In the genomic region with DNA sequence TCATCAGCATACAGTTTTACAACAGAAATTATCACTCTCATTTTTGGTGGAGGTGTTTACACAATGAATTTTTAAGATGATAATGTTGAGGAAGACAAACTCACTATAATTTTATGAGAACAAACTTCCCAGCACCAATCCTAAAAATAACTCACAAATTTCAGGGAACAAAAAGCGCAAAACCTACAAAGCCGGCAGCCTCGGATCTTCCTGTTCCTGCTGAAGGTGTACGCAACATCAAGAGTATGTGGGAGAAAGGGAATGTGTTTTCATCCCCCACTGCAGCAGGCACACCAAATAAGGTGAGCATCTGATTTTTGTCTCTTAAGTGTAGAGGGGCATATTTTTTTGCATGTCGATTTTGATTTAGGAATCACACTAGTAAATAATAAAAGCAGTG, we compare ENCODE assay signal across 28 cellular contexts.
"Had no signal": no experiment of that assay in that cellular context is flagged by ENCODE, and none has a peak within 500 bp of the region (broad histone marks: within the 10 kb centered on the region; RNA-seq: fewer than 3 reads in every experiment).

No MANE protein-coding gene starts in this region.

- H3K27me3 ChIP-seq: adrenal gland, body of pancreas, Peyer's patch, SJCRH30 had no signal

- H3K4me1 Mint-ChIP-seq: activated naive CD4-positive, alpha-beta T cell treated with anti-CD3 and anti-CD28 coated beads, Interleukin-2, amount 10 ng/mL, durations not matched to agents 7 days and 5 days; activated naive CD8-positive, alpha-beta T cell treated with anti-CD3 and anti-CD28 coated beads, Interleukin-2, amount 10 ng/mL, durations not matched to agents 7 days and 5 days; T-cell had no signal

- H3K27ac Mint-ChIP-seq: activated CD8-positive, alpha-beta T cell treated with anti-CD3 and anti-CD28 coated beads for 36 hours; activated naive CD4-positive, alpha-beta T cell treated with anti-CD3 and anti-CD28 coated beads, Interleukin-2, amount 10 ng/mL, durations not matched to agents 7 days and 5 days; activated naive CD8-positive, alpha-beta T cell treated with anti-CD3 and anti-CD28 coated beads, Interleukin-2, amount 10 ng/mL, durations not matched to agents 7 days and 5 days; activated T-cell treated with anti-CD3 and anti-CD28 coated beads, Interleukin-2, amount 50 U/mL, for 72 hours; activated T-helper 2 cell treated with anti-CD3 and anti-CD28 coated beads, Interferon-gamma antibody, Interleukin-2, Interleukin-4, amounts not matched to agents 10 μg/mL and 5 μg/mL and 100 μg/mL, durations not matched to agents 14 hours and 24 hours and 36 hours; T-cell had no signal

- H3K4me3 Mint-ChIP-seq: activated CD8-positive, alpha-beta T cell treated with anti-CD3 and anti-CD28 coated beads for 36 hours; activated naive CD4-positive, alpha-beta T cell treated with anti-CD3 and anti-CD28 coated beads, Interleukin-2, amount 10 ng/mL, durations not matched to agents 7 days and 5 days; activated naive CD8-positive, alpha-beta T cell treated with anti-CD3 and anti-CD28 coated beads, Interleukin-2, amount 10 ng/mL, durations not matched to agents 7 days and 5 days; activated T-cell treated with anti-CD3 and anti-CD28 coated beads, Interleukin-2, amount 50 U/mL, for 72 hours; T-cell had no signal

- H3K9me3 ChIP-seq: adrenal gland, body of pancreas, Peyer's patch, SJCRH30 had no signal

- H3K4me3 ChIP-seq: adrenal gland, body of pancreas, K562, Peyer's patch, SJCRH30 had no signal

- H3K4me1 ChIP-seq: adrenal gland, body of pancreas, Peyer's patch, SJCRH30 had no signal

- H3K9me3 Mint-ChIP-seq: activated CD8-positive, alpha-beta T cell treated with anti-CD3 and anti-CD28 coated beads for 36 hours; activated naive CD4-positive, alpha-beta T cell treated with anti-CD3 and anti-CD28 coated beads, Interleukin-2, amount 10 ng/mL, durations not matched to agents 7 days and 5 days; activated naive CD8-positive, alpha-beta T cell treated with anti-CD3 and anti-CD28 coated beads, Interleukin-2, amount 10 ng/mL, durations not matched to agents 7 days and 5 days; activated T-cell treated with anti-CD3 and anti-CD28 coated beads, Interleukin-2, amount 50 U/mL, for 72 hours; activated T-helper 2 cell treated with anti-CD3 and anti-CD28 coated beads, Interferon-gamma antibody, Interleukin-2, Interleukin-4, amounts not matched to agents 10 μg/mL and 5 μg/mL and 100 μg/mL, durations not matched to agents 14 hours and 24 hours and 36 hours; T-cell had no signal

- H3K27ac ChIP-seq: adrenal gland, body of pancreas, Peyer's patch, RWPE1, SJCRH30, WERI-Rb-1 had no signal

- DNase-seq: activated CD4-positive, alpha-beta T cell treated with anti-CD3 and anti-CD28 coated beads for 4 hours; activated CD8-positive, alpha-beta memory T cell treated with anti-CD3 and anti-CD28 coated beads, Interleukin-2, amount 50 U/mL, for 4 hours; activated CD8-positive, alpha-beta T cell treated with anti-CD3 and anti-CD28 coated beads for 36 hours; activated gamma-delta T cell treated with Interleukin-2 at 50 U/mL for 16 hours; activated naive CD4-positive, alpha-beta T cell treated with anti-CD3 and anti-CD28 coated beads, Interleukin-2, amount 10 ng/mL, durations not matched to agents 7 days and 5 days; activated naive CD8-positive, alpha-beta T cell treated with anti-CD3 and anti-CD28 coated beads, Interleukin-2, amount 10 ng/mL, durations not matched to agents 7 days and 5 days; activated T-cell treated with anti-CD3 and anti-CD28 coated beads, Interleukin-2, amount 50 U/mL, for 72 hours; adrenal gland; anterior cingulate cortex; body of pancreas; central memory CD4-positive, alpha-beta T cell; Karpas-422; NCI-H1048; NCI-H146; NCI-H187 treated with DMSO at 0.1 percent for 48 hours; NCI-H2081 treated with DMSO at 0.1 percent for 48 hours; NCI-H446; NCI-H524; Peyer's patch; Right ventricle myocardium superior; SJCRH30; T-cell; T-helper 2 cell; T1000; WERI-Rb-1 had no signal

- H3K36me3 Mint-ChIP-seq: activated naive CD4-positive, alpha-beta T cell treated with anti-CD3 and anti-CD28 coated beads, Interleukin-2, amount 10 ng/mL, durations not matched to agents 7 days and 5 days; activated naive CD8-positive, alpha-beta T cell treated with anti-CD3 and anti-CD28 coated beads, Interleukin-2, amount 10 ng/mL, durations not matched to agents 7 days and 5 days; T-cell had no signal

- H3K36me3 ChIP-seq: WERI-Rb-1 had no signal
